In genomic region chr15:100688549-100689120, GRCh38 we compare ENCODE assay signal across 28 cellular contexts.
A peak's percentile ranks its signal among the peaks of the same experiment; 100 is the strongest.
DNase-seq lines count a peak whose midpoint lies in the region; ATAC-seq and TF ChIP-seq lines count a peak whose summit lies in the region.
"Had no signal": no experiment of that assay in that cellular context is flagged by ENCODE, and none has a peak within 500 bp of the region (broad histone marks: within the 10 kb centered on the region; RNA-seq: fewer than 3 reads in every experiment).

No MANE protein-coding gene starts in this region.

- H3K27me3 ChIP-seq in H9 (ENCODE audit: insufficient read depth, low read length) = no peaks in the 10 kb centered on the region
- H3K27me3 ChIP-seq in adipocyte (replicated peaks; ENCODE audit: control insufficient read depth, insufficient read depth, low read length) = no peaks in the 10 kb centered on the region
- peaks cover 27% of the 10 kb centered on the region for H3K27me3 ChIP-seq in gastroesophageal sphincter
- H3K27me3 ChIP-seq in body of pancreas = no peaks in the 10 kb centered on the region
- no peaks in the 10 kb centered on the region for H3K27me3 ChIP-seq in CD8-positive, alpha-beta T cell (ENCODE audit: insufficient read depth, low read length)
- H3K27me3 ChIP-seq: hepatocyte, left lung, upper lobe of left lung had no signal

- H3K18ac ChIP-seq in H9 (ENCODE audit: insufficient read length, low read depth, low read length) = no peak overlapping the region

- H3K36me3 ChIP-seq in adipocyte (ENCODE audit: control insufficient read depth, insufficient read depth, low read length, severe bottlenecking) (no peaks in the 10 kb centered on the region), gastroesophageal sphincter (no peaks in the 10 kb centered on the region), body of pancreas (replicated peaks in 1 of 2; ENCODE audit: insufficient read depth in 1 of 2, low read depth in 2 of 2) (no peaks in the 10 kb centered on the region)
- no peaks in the 10 kb centered on the region for H3K36me3 ChIP-seq in CD8-positive, alpha-beta T cell (ENCODE audit: insufficient read depth, low read length)
- H3K36me3 ChIP-seq: left lung, upper lobe of left lung had no signal

- intact Hi-C loops in body of pancreas (cut with DNase I) = loop anchor here (10.0 kb wide), 1 partner anchor 176 kb away; no protein-coding TSS in a partner anchor
- intact Hi-C loops in CD8-positive, alpha-beta T cell (cut with DNase I, micrococcal nuclease) = no loop called here

- H2BK5ac ChIP-seq in H9 (ENCODE audit: insufficient read length, low read length) = no peak overlapping the region

- H4K91ac ChIP-seq in H9 (ENCODE audit: insufficient read length, low read depth, low read length) = no peak overlapping the region

- H3K36me3 Mint-ChIP-seq in H9 (ENCODE audit: insufficient read depth in 1 of 3, low read depth in 3 of 3) = no peaks in the 10 kb centered on the region
- no peaks in the 10 kb centered on the region for H3K36me3 Mint-ChIP-seq in CD8-positive, alpha-beta T cell
- H3K36me3 Mint-ChIP-seq: activated naive CD4-positive, alpha-beta T cell treated with anti-CD3 and anti-CD28 coated beads, Interleukin-2, amount 50 U/mL, for 72 hours; mesothelial cell of epicardium; natural killer cell had no signal

- H3K23me2 ChIP-seq in H9 (ENCODE audit: insufficient read length, low read depth, low read length, poor library complexity, severe bottlenecking) = no peaks in the 10 kb centered on the region

- no peak overlapping the region for H3K14ac ChIP-seq in H9 (ENCODE audit: insufficient read depth, low read length)

- no peak overlapping the region for H2BK20ac ChIP-seq in H9 (ENCODE audit: low read depth, low read length, poor library complexity, severe bottlenecking)

- TF ChIP-seq POLR2A in gastroesophageal sphincter (IDR thresholded peaks at IDR 0.05) (no peak), body of pancreas (IDR thresholded peaks at IDR 0.05) (no peak)

- CTCF ChIA-PET in CD8-positive, alpha-beta T cell (lab: Charles Lee) = no interaction called here

- no peak overlapping the region for H2BK120ac ChIP-seq in H9 (ENCODE audit: low read depth, low read length, poor library complexity, severe bottlenecking)

- no peak overlapping the region for H3K4me3 Mint-ChIP-seq in H9
- H3K4me3 Mint-ChIP-seq in CD8-positive, alpha-beta T cell = no peak overlapping the region
- H3K4me3 Mint-ChIP-seq: activated T-helper 17 cell treated with anti-CD3 and anti-CD28 coated beads, Interleukin-2, amount 50 U/mL, for 72 hours; mesothelial cell of epicardium; natural killer cell had no signal

- H3K9me3 Mint-ChIP-seq in H9 = no peaks in the 10 kb centered on the region
- H3K9me3 Mint-ChIP-seq in CD8-positive, alpha-beta T cell = no peaks in the 10 kb centered on the region
- H3K9me3 Mint-ChIP-seq: activated naive CD4-positive, alpha-beta T cell treated with anti-CD3 and anti-CD28 coated beads, Interleukin-2, amount 50 U/mL, for 72 hours; activated T-helper 17 cell treated with anti-CD3 and anti-CD28 coated beads, Interleukin-2, amount 50 U/mL, for 72 hours; mesothelial cell of epicardium; natural killer cell had no signal

- H3K4me3 ChIP-seq in adipocyte (ENCODE audit: low read length) (peak overlapping the region; percentile 56), gastroesophageal sphincter (no peak overlapping the region), skin epidermis (no peak overlapping the region), body of pancreas (no peak overlapping the region)
- H3K4me3 ChIP-seq in CD8-positive, alpha-beta T cell (ENCODE audit: low read depth, low read length) = no peak overlapping the region
- H3K4me3 ChIP-seq: hepatocyte, left lung, upper lobe of left lung had no signal

- no peak overlapping the region for H3T11ph ChIP-seq in H9 (ENCODE audit: low read length)

- TF ChIP-seq CTCF in H9 (conservative IDR thresholded peaks at IDR 0.05) (no peak), gastroesophageal sphincter (IDR thresholded peaks at IDR 0.05) (no peak), body of pancreas (IDR thresholded peaks at IDR 0.05) (no peak)
- no peak for TF ChIP-seq CTCF in CD8-positive, alpha-beta T cell (IDR thresholded peaks at IDR 0.05)

- H4K5ac ChIP-seq in H9 (ENCODE audit: insufficient read length, low read depth, low read length) = no peak overlapping the region

- no peaks in the 10 kb centered on the region for H3K9me3 ChIP-seq in H9 (ENCODE audit: control insufficient read depth, low read depth, low read length)
- no peaks in the 10 kb centered on the region for H3K9me3 ChIP-seq in adipocyte (ENCODE audit: control insufficient read depth, low read length)
- no peaks in the 10 kb centered on the region for H3K9me3 ChIP-seq in gastroesophageal sphincter
- no peaks in the 10 kb centered on the region for H3K9me3 ChIP-seq in body of pancreas
- no peaks in the 10 kb centered on the region for H3K9me3 ChIP-seq in CD8-positive, alpha-beta T cell (ENCODE audit: low read length)
- H3K9me3 ChIP-seq: left lung, upper lobe of left lung had no signal

- H2AK5ac ChIP-seq in H9 (ENCODE audit: insufficient read length, low read length) = no peak overlapping the region

- H3K27ac Mint-ChIP-seq in H9 = no peak overlapping the region; a peak in 1 of 7 replicates
- no peak overlapping the region for H3K27ac Mint-ChIP-seq in CD8-positive, alpha-beta T cell
- H3K27ac Mint-ChIP-seq: activated T-helper 17 cell treated with anti-CD3 and anti-CD28 coated beads, Interleukin-2, amount 50 U/mL, for 72 hours; mesothelial cell of epicardium; natural killer cell had no signal

- H3K9ac ChIP-seq in H9 (ENCODE audit: extremely low read depth, insufficient read length, low read length) (no peak overlapping the region), adipocyte (ENCODE audit: low read length) (peak overlapping the region; percentile 86)

- no peaks in the 10 kb centered on the region for H3K79me1 ChIP-seq in H9 (ENCODE audit: insufficient read depth, low read depth, low read length, poor library complexity, severe bottlenecking)

- POLR2A ChIA-PET in CD8-positive, alpha-beta T cell (lab: Charles Lee) = no interaction called here

- DNase-seq in H9 (peak; percentile 12), adipocyte (ENCODE audit: low read depth) (no peak), body of pancreas (no peak), SIG-M5 treated with dmso at 0.1 percent for 504 hours (lab: John Stamatoyannopoulos, UW; ENCODE audit: unreplicated experiment) (no peak)
- no peak for DNase-seq in CD8-positive, alpha-beta T cell
- DNase-seq: activated CD4-positive, alpha-beta T cell treated with anti-CD3 and anti-CD28 coated beads, Interleukin-2, amount 50 U/mL, for 48 hours; activated CD8-positive, alpha-beta memory T cell treated with anti-CD3 and anti-CD28 coated beads, Interleukin-2, amount 50 U/mL, for 4 hours; cerebellar nuclear complex; DMS79; foreskin fibroblast; left lung; natural killer cell; NCI-H1092; NCI-H2029; NCI-H226; NCI-H774; right cardiac atrium; stimulated activated CD8-positive, alpha-beta memory T cell treated with anti-CD3 and anti-CD28 coated beads, Interleukin-4, amount 100 ng/mL, for 48 hours; SW 1271; upper lobe of left lung had no signal

- no peak overlapping the region for H3K56ac ChIP-seq in H9 (ENCODE audit: insufficient read length, low read depth, low read length)

- peaks cover 3 to 6% of the 10 kb centered on the region in 2 experiments; a peak in 2 of 4 replicates for H3K4me1 Mint-ChIP-seq in H9
- H3K4me1 Mint-ChIP-seq in CD8-positive, alpha-beta T cell (ENCODE audit: low read depth) = no peaks in the 10 kb centered on the region
- H3K4me1 Mint-ChIP-seq: activated T-helper 17 cell treated with anti-CD3 and anti-CD28 coated beads, Interleukin-2, amount 50 U/mL, for 72 hours; natural killer cell had no signal

- no peak overlapping the region for H2BK12ac ChIP-seq in H9 (ENCODE audit: insufficient read length, low read depth, low read length)

- H4K8ac ChIP-seq in H9 (replicated peaks; ENCODE audit: insufficient read length, low read depth, low read length) = no peak overlapping the region

- no peak overlapping the region for H2BK15ac ChIP-seq in H9 (ENCODE audit: low read depth, low read length)

- no peaks in the 10 kb centered on the region for H3K4me1 ChIP-seq in H9 (ENCODE audit: insufficient read depth, low read length)
- H3K4me1 ChIP-seq in adipocyte (ENCODE audit: control insufficient read depth, insufficient read depth, low read length) = peaks cover 81% of the 10 kb centered on the region
- H3K4me1 ChIP-seq in gastroesophageal sphincter = peaks cover 0 to 24% (median 3%) of the 10 kb centered on the region in 3 donors
- peaks cover 2% of the 10 kb centered on the region for H3K4me1 ChIP-seq in body of pancreas
- no peaks in the 10 kb centered on the region for H3K4me1 ChIP-seq in CD8-positive, alpha-beta T cell (ENCODE audit: insufficient read depth, low read length)

- H3K4me2 ChIP-seq in H9 (ENCODE audit: insufficient read depth, insufficient read length, low read length) = no peak overlapping the region
- H3K4me2 ChIP-seq: hepatocyte had no signal

- H3K4ac ChIP-seq in H9 (ENCODE audit: low read depth, low read length) = no peak overlapping the region

- TF ChIP-seq EP300 in gastroesophageal sphincter (IDR thresholded peaks at IDR 0.05) = no peak

- no peaks in the 10 kb centered on the region for H4K20me1 ChIP-seq in H9 (ENCODE audit: control insufficient read depth, insufficient read depth, insufficient read length)

- H3K79me2 ChIP-seq in H9 (ENCODE audit: insufficient read depth, low read length) = no peaks in the 10 kb centered on the region
- H3K79me2 ChIP-seq: hepatocyte had no signal

- no peak overlapping the region for H3K23ac ChIP-seq in H9 (ENCODE audit: insufficient read length, low read depth, low read length)

- no peak for ATAC-seq in gastroesophageal sphincter
- no peak for ATAC-seq in body of pancreas
- ATAC-seq in CD8-positive, alpha-beta T cell = no peak
- ATAC-seq in HG02885 (IDR thresholded peaks at IDR 0.05; ENCODE audit: poor library complexity, unreplicated experiment) = no peak
- ATAC-seq: activated naive CD4-positive, alpha-beta T cell treated with anti-CD3 and anti-CD28 coated beads, Interleukin-2, amount 50 U/mL, for 72 hours; activated T-helper 17 cell treated with anti-CD3 and anti-CD28 coated beads, Interleukin-2, amount 50 U/mL, for 72 hours; HCT116; natural killer cell had no signal

- no CpG with 5 or more reads among the region's 13 CpGs for WGBS in H9 (ENCODE audit: extremely low coverage, insufficient read length, low lambda C conversion rate)
- WGBS in gastroesophageal sphincter (ENCODE audit: low coverage in 1 of 2), 2 donors = 69% methylated on average over 5 of the region's 13 CpGs; no CpG with 5 or more reads in 1 of the 2 donors
- 68 to 70% methylated on average over 10 to 13 of the region's 13 CpGs for WGBS in body of pancreas, 2 donors

- peaks cover 8% of the 10 kb centered on the region for H3K27me3 Mint-ChIP-seq in H9 (ENCODE audit: low read depth)
- H3K27me3 Mint-ChIP-seq in CD8-positive, alpha-beta T cell (ENCODE audit: low read depth) = peaks cover 15% of the 10 kb centered on the region

- H2AFZ ChIP-seq in H9 (ENCODE audit: low read length) = no peak overlapping the region
- H2AFZ ChIP-seq: hepatocyte had no signal

- H3K27ac ChIP-seq in H9 (ENCODE audit: insufficient read length, low read depth, low read length) (no peak overlapping the region), gastroesophageal sphincter (peak overlapping the region in 3 of 4 donors; percentile 74 to 85 (median 76)), skin epidermis (peak overlapping the region in 13 of 21 experiments; percentile 6 to 90 (median 68)), body of pancreas (no peak overlapping the region)
- no peak overlapping the region for H3K27ac ChIP-seq in CD8-positive, alpha-beta T cell (ENCODE audit: low read depth, low read length)
- H3K27ac ChIP-seq: hepatocyte, upper lobe of left lung had no signal

Comparison
In these comparisons a context has a peak if more than half of its experiments do, and no peak if none do; other contexts are left out.
1. H3K27ac ChIP-seq: peak in gastroesophageal sphincter (3 of 4) and skin epidermis (13 of 21); none in H9 (single experiment), body of pancreas (0 of 4) and CD8-positive, alpha-beta T cell (single experiment).